In genomic region chr18:36782710-36783109, GRCh38 we compare ENCODE assay signal across 32 cellular contexts.
"Had no signal": no experiment of that assay in that cellular context is flagged by ENCODE, and none has a peak within 500 bp of the region (broad histone marks: within the 10 kb centered on the region; RNA-seq: fewer than 3 reads in every experiment).

No MANE protein-coding gene starts in this region.

- H3K27me3 ChIP-seq: Peyer's patch had no signal

- H3K36me3 ChIP-seq: Peyer's patch had no signal

- H3K4me3 ChIP-seq: Peyer's patch had no signal

- H3K27me3 Mint-ChIP-seq: activated CD8-positive, alpha-beta T cell treated with anti-CD3 and anti-CD28 coated beads for 36 hours; activated naive CD4-positive, alpha-beta T cell treated with anti-CD3 and anti-CD28 coated beads, Interleukin-2, amount 50 U/mL, for 24 hours; brain; central memory CD8-positive, alpha-beta T cell had no signal

- H3K4me1 Mint-ChIP-seq: activated naive CD4-positive, alpha-beta T cell treated with anti-CD3 and anti-CD28 coated beads, Interleukin-2, amount 50 U/mL, for 24 hours; central memory CD8-positive, alpha-beta T cell had no signal

- H3K27ac Mint-ChIP-seq: activated CD8-positive, alpha-beta T cell treated with anti-CD3 and anti-CD28 coated beads for 36 hours; activated naive CD4-positive, alpha-beta T cell treated with anti-CD3 and anti-CD28 coated beads, Interleukin-2, amount 50 U/mL, for 24 hours; activated T-cell treated with anti-CD3 and anti-CD28 coated beads, Interleukin-2, amount 50 U/mL, for 72 hours; activated T-helper 2 cell treated with anti-CD3 and anti-CD28 coated beads, Interferon-gamma antibody, Interleukin-2, Interleukin-4, amounts not matched to agents 10 μg/mL and 5 μg/mL and 100 μg/mL, durations not matched to agents 14 hours and 24 hours and 36 hours had no signal

- DNase-seq: activated CD8-positive, alpha-beta T cell treated with anti-CD3 and anti-CD28 coated beads for 36 hours; activated gamma-delta T cell; activated naive CD4-positive, alpha-beta T cell treated with Interleukin-2 at 50 U/mL for 16 hours; activated T-cell treated with anti-CD3 and anti-CD28 coated beads, Interleukin-2, amount 50 U/mL, for 1 hour; activated T-cell treated with anti-CD3 and anti-CD28 coated beads, Interleukin-2, amount 50 U/mL, for 72 hours; anterior cingulate cortex; KG1; MM.1S; NCI-H1092 treated with DMSO at 0.1 percent for 48 hours; NCI-H1417; NCI-H146; NCI-H187; NCI-H2029 treated with DMSO at 0.1 percent for 48 hours; NCI-H2107; NCI-H2171; NCI-H510A; NCI-H526; NCI-H748 treated with DMSO at 0.1 percent for 48 hours; NK-92 treated with Interleukin-12 subunit alpha and Interleukin-12 subunit beta, amount 100 ng/mL, for 24 hours; PC-3; Peyer's patch; SIG-M5; SW 1271; T-helper 1 cell; T1000 had no signal

- H3K27ac ChIP-seq: Peyer's patch, RWPE1 had no signal

- H3K4me1 ChIP-seq: Peyer's patch had no signal

- ATAC-seq: activated CD8-positive, alpha-beta T cell treated with anti-CD3 and anti-CD28 coated beads for 36 hours; activated T-cell treated with anti-CD3 and anti-CD28 coated beads, Interleukin-2, amount 50 U/mL, for 72 hours; PC-3; Right ventricle myocardium inferior; SK-N-SH treated with all-trans-retinoic acid at 6 μM for 48 hours had no signal

- H3K9me3 Mint-ChIP-seq: activated CD8-positive, alpha-beta T cell treated with anti-CD3 and anti-CD28 coated beads for 36 hours; activated naive CD4-positive, alpha-beta T cell treated with anti-CD3 and anti-CD28 coated beads, Interleukin-2, amount 50 U/mL, for 24 hours; activated T-cell treated with anti-CD3 and anti-CD28 coated beads, Interleukin-2, amount 50 U/mL, for 72 hours; activated T-helper 2 cell treated with anti-CD3 and anti-CD28 coated beads, Interferon-gamma antibody, Interleukin-2, Interleukin-4, amounts not matched to agents 10 μg/mL and 5 μg/mL and 100 μg/mL, durations not matched to agents 14 hours and 24 hours and 36 hours; brain; central memory CD8-positive, alpha-beta T cell had no signal

- H3K9me3 ChIP-seq: Peyer's patch had no signal

- H3K4me3 Mint-ChIP-seq: activated CD8-positive, alpha-beta T cell treated with anti-CD3 and anti-CD28 coated beads for 36 hours; activated naive CD4-positive, alpha-beta T cell treated with anti-CD3 and anti-CD28 coated beads, Interleukin-2, amount 50 U/mL, for 24 hours; activated T-cell treated with anti-CD3 and anti-CD28 coated beads, Interleukin-2, amount 50 U/mL, for 72 hours; brain; central memory CD8-positive, alpha-beta T cell had no signal
